In the genomic region with DNA sequence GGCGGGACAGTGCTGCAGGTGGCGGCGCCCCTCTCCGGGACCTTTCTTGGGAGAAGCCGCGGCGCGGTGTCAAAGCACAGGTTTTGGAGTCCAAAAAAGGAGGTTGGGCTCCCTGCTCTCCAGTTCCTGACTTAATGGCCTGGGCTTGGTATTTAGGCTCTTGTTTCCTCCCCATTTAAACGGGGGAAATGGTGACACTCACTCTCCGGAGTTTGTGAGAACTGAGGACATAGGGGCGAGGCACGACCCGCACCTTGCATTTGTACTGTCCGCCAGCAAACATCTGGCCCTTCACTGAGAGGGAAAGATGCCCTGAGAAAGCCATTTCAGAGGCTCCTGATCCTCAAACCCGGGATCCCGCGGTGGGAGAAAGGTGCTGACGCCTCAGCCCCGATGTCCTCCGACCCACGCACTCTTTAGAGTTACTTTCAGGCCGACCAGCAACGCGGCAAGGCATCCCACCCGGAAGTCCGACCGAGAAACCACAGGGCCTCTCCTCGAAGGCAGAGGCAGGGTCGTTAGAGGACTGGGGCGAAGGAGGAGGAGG, we compare ENCODE assay signal across 8 cellular contexts. TPM values are rescaled to one million over a fixed set of nuclear protein-coding genes. Genes with fewer than 3 reads are reported as not detected.
A peak's percentile ranks its signal among the peaks of the same experiment; 100 is the strongest.
DNase-seq lines count a peak whose midpoint lies in the region; ATAC-seq and TF ChIP-seq lines count a peak whose summit lies in the region.

No MANE protein-coding gene starts in this region.

- H3K27me3 ChIP-seq in ovary, result no peaks in the 10 kb centered on the region

- DNase-seq in NCI-H146 (lab: John Stamatoyannopoulos, UW) (peak; percentile 81), NCI-H146 treated with DMSO at 0.1 percent for 48 hours (lab: John Stamatoyannopoulos, UW; ENCODE audit: unreplicated experiment) (no peak), fibroblast of pulmonary artery (ENCODE audit: low read depth) (no peak), ovary (peak; percentile 44 to 83 (median 65)), 8988T (no peak), mesothelial cell of epicardium (ENCODE audit: low spot score in 2 of 2, unreplicated experiment in 2 of 2) (no peak), NCI-H2196 treated with DMSO at 0.1 percent for 48 hours (lab: John Stamatoyannopoulos, UW; ENCODE audit: unreplicated experiment) (no peak)
- peak; percentile 64 for DNase-seq in activated CD4-positive, alpha-beta T cell treated with anti-CD3 and anti-CD28 coated beads for 36 hours

- H3K36me3 ChIP-seq in ovary, result no peaks in the 10 kb centered on the region

- intact Hi-C loops in activated CD4-positive, alpha-beta T cell treated with anti-CD3 and anti-CD28 coated beads for 36 hours (cut with DNase I, micrococcal nuclease), result loop anchor here in 1 of 2 experiments (5.0 kb wide), 1 partner anchor 170 kb away; a partner anchor contains a TSS
- intact Hi-C loops in ovary (cut with DNase I), result loop anchor here in 1 of 4 donors (5.0 kb wide), 1 partner anchor 115 kb away; a partner anchor contains a TSS

- H3K27me3 Mint-ChIP-seq in activated CD4-positive, alpha-beta T cell treated with anti-CD3 and anti-CD28 coated beads for 36 hours, result no peaks in the 10 kb centered on the region
- H3K27me3 Mint-ChIP-seq in mesothelial cell of epicardium (ENCODE audit: low read depth), result no peaks in the 10 kb centered on the region

- no peak for ATAC-seq in activated CD4-positive, alpha-beta T cell treated with anti-CD3 and anti-CD28 coated beads for 36 hours

- H3K4me3 ChIP-seq in fibroblast of pulmonary artery (replicated peaks; ENCODE audit: low read depth, low read length), result peak overlapping the region; percentile 45
- peak overlapping the region; percentile 48 for H3K4me3 ChIP-seq in ovary

- CTCF ChIA-PET in activated CD4-positive, alpha-beta T cell treated with anti-CD3 and anti-CD28 coated beads for 36 hours (lab: Charles Lee), result interaction anchor here (1.0 to 2.6 kb wide), 2 partner anchors 9 to 55 kb away, joined by 3 to 12 read pairs; a partner anchor contains a TSS

- H3K9me3 Mint-ChIP-seq in activated CD4-positive, alpha-beta T cell treated with anti-CD3 and anti-CD28 coated beads for 36 hours (ENCODE audit: low read depth), result no peaks in the 10 kb centered on the region
- no peaks in the 10 kb centered on the region for H3K9me3 Mint-ChIP-seq in mesothelial cell of epicardium

- peaks cover 13% of the 10 kb centered on the region for H3K36me3 Mint-ChIP-seq in activated CD4-positive, alpha-beta T cell treated with anti-CD3 and anti-CD28 coated beads for 36 hours (ENCODE audit: low read depth)
- peaks cover 5% of the 10 kb centered on the region for H3K36me3 Mint-ChIP-seq in mesothelial cell of epicardium

- H3K9me3 ChIP-seq in ovary, result no peaks in the 10 kb centered on the region

- no peak overlapping the region for H3K4me3 Mint-ChIP-seq in activated CD4-positive, alpha-beta T cell treated with anti-CD3 and anti-CD28 coated beads for 36 hours
- H3K4me3 Mint-ChIP-seq in mesothelial cell of epicardium, result no peak overlapping the region

- WGBS in ovary, 3 donors, result 7% methylated on average over 30 of the region's 30 CpGs

- no peaks in the 10 kb centered on the region for H3K4me1 ChIP-seq in ovary (ENCODE audit: insufficient read depth)

- no peak for TF ChIP-seq POLR2A in ovary (IDR thresholded peaks at IDR 0.05)

- POLR2A ChIA-PET in activated CD4-positive, alpha-beta T cell treated with anti-CD3 and anti-CD28 coated beads for 36 hours (lab: Charles Lee), result interaction anchor here (0.6 to 3.4 kb wide), 19 partner anchors 9 to 292 kb away, joined by 4 to 383 read pairs (median 15); a partner anchor contains a TSS

- TF ChIP-seq EP300 in ovary (IDR thresholded peaks at IDR 0.05), result no peak

- TF ChIP-seq CTCF in fibroblast of pulmonary artery (IDR thresholded peaks at IDR 0.05; ENCODE audit: low read length, missing control alignments) (no peak), ovary (IDR thresholded peaks at IDR 0.05) (no peak), mesothelial cell of epicardium (IDR thresholded peaks at IDR 0.05; ENCODE audit: unreplicated experiment) (no peak)

- H3K4me1 Mint-ChIP-seq in activated CD4-positive, alpha-beta T cell treated with anti-CD3 and anti-CD28 coated beads for 36 hours, result peaks cover 21% of the 10 kb centered on the region
- H3K4me1 Mint-ChIP-seq in mesothelial cell of epicardium, result peaks cover 16% of the 10 kb centered on the region

- H3K27ac ChIP-seq in ovary, result peak overlapping the region; percentile 95 to 98

- H3K27ac Mint-ChIP-seq in activated CD4-positive, alpha-beta T cell treated with anti-CD3 and anti-CD28 coated beads for 36 hours, result no peak overlapping the region
- H3K27ac Mint-ChIP-seq in mesothelial cell of epicardium, result no peak overlapping the region

RNA-seq across cellular contexts. Expression of a gene that starts 2.9 kb away (rescaled TPM):
- total RNA-seq in activated CD4-positive, alpha-beta T cell treated with anti-CD3 and anti-CD28 coated beads for 36 hours, result 10 to 100 TPM; 83.1 to 93.1 TPM
- total RNA-seq in ovary, result 10 to 100 TPM; 36.5 to 70.6 (median 61.1) TPM
- 10 to 100 TPM; 25.1 to 39.4 TPM for polyA plus RNA-seq in ovary
- total RNA-seq in mesothelial cell of epicardium, result 59.3 to 63.7 TPM (median 62.1 TPM) in 3 replicates

RNA-seq across cellular contexts. Expression of a gene that starts 9.6 kb away (rescaled TPM):
- total RNA-seq in activated CD4-positive, alpha-beta T cell treated with anti-CD3 and anti-CD28 coated beads for 36 hours, result under 1 TPM in 1 of 2 experiments, not detected in 1; 0.42 TPM
- total RNA-seq in ovary (not detected), mesothelial cell of epicardium (not detected in 3 replicates)
- polyA plus RNA-seq in ovary, result not detected

RNA-seq across cellular contexts. Expression of a gene that starts 10.4 kb away (rescaled TPM):
- total RNA-seq in activated CD4-positive, alpha-beta T cell treated with anti-CD3 and anti-CD28 coated beads for 36 hours, result 10 to 100 TPM; 19.3 to 21.8 TPM
- 10 to 100 TPM; 33.2 to 60.7 (median 49.1) TPM for total RNA-seq in ovary
- 10 to 100 TPM; 39.6 to 50.1 TPM for polyA plus RNA-seq in ovary
- total RNA-seq in mesothelial cell of epicardium, result 55.2 to 57.9 TPM (median 55.8 TPM) in 3 replicates

RNA-seq across cellular contexts. Expression of a gene that starts 37.0 kb away (rescaled TPM):
- total RNA-seq in activated CD4-positive, alpha-beta T cell treated with anti-CD3 and anti-CD28 coated beads for 36 hours, result 10 to 100 TPM; 89.5 to 97.6 TPM
- total RNA-seq in ovary, result 10 to 100 TPM; 48.8 to 96.8 (median 77.7) TPM
- polyA plus RNA-seq in ovary, result 100 to 1,000 TPM in 1 of 2 donors, 10 to 100 TPM in 1; 99.4 to 125 TPM
- total RNA-seq in mesothelial cell of epicardium, result 108 to 111 TPM (median 110 TPM) in 3 replicates

RNA-seq across cellular contexts. Expression of a gene that starts 38.5 kb away (rescaled TPM):
- 100 to 1,000 TPM; 401 to 402 TPM for total RNA-seq in activated CD4-positive, alpha-beta T cell treated with anti-CD3 and anti-CD28 coated beads for 36 hours
- total RNA-seq in ovary (100 to 1,000 TPM in 3 of 7 donors, 10 to 100 TPM in 4; 69.0 to 430 (median 97.7) TPM), mesothelial cell of epicardium (205 to 212 TPM (median 208 TPM) in 3 replicates)
- polyA plus RNA-seq in ovary, result 100 to 1,000 TPM in 1 of 2 donors, 10 to 100 TPM in 1; 90.0 to 126 TPM

Comparison
In these comparisons a context has a peak if more than half of its experiments do, and no peak if none do; other contexts are left out.
1. DNase-seq: peak in NCI-H146 (single experiment), activated CD4-positive, alpha-beta T cell treated with anti-CD3 and anti-CD28 coated beads for 36 hours (single experiment) and ovary (5 of 5); none in NCI-H146 treated with DMSO at 0.1 percent for 48 hours (single experiment), fibroblast of pulmonary artery (single experiment), 8988T (single experiment), mesothelial cell of epicardium (0 of 2) and NCI-H2196 treated with DMSO at 0.1 percent for 48 hours (single experiment).